ENCODE assay signal across 8 cellular contexts in genomic region chr17:42422958-42423712, GRCh38. TPM values are rescaled to one million over a fixed set of nuclear protein-coding genes. Genes with fewer than 3 reads are reported as not detected.
A peak's percentile ranks its signal among the peaks of the same experiment; 100 is the strongest.
DNase-seq lines count a peak whose midpoint lies in the region; ATAC-seq, FAIRE-seq and TF ChIP-seq lines count a peak whose summit lies in the region.

Gene CAVIN1, minus strand, starts transcription at chr17:42423256. Its CDS starts 159 bp downstream, at chr17:42423097.

- no peaks in the 10 kb centered on the region for H3K36me3 Mint-ChIP-seq in osteocyte (ENCODE audit: unreplicated experiment)

- peaks cover 21 to 33% of the 10 kb centered on the region in 2 experiments; a peak in 4 of 5 replicates for H3K4me1 ChIP-seq in K562 (replicated peaks in 1 of 2; ENCODE audit: control insufficient read depth in 2 of 2, insufficient read depth in 2 of 2, low read length in 2 of 2)

- peak within 1 kb of the TSS; percentile 64 for H3K4me3 ChIP-seq in K562

- peak; percentile 70 for DNase-seq in activated effector memory CD4-positive, alpha-beta T cell treated with anti-CD3 and anti-CD28 coated beads, Interleukin-2, amount 50 U/mL, for 16 hours
- DNase-seq in activated effector memory CD4-positive, alpha-beta T cell treated with Interleukin-2 at 50 U/mL for 16 hours, result no peak
- DNase-seq in NCI-H69 (lab: John Stamatoyannopoulos, UW) (peak; percentile 82), K562 (ENCODE audit: extremely low read depth in 1 of 4, low spot score in 3 of 4) (peak; percentile 93 to 99 (median 98)), left ventricle myocardium superior (peak; percentile 100), osteocyte (ENCODE audit: extremely low spot score, unreplicated experiment) (peak; percentile 99), COR-L47 (lab: John Stamatoyannopoulos, UW) (no peak)

- peaks cover 12% of the 10 kb centered on the region; the same call in 1 of the 2 replicates for H4K20me1 ChIP-seq in K562 (replicated peaks; ENCODE audit: control insufficient read depth, insufficient read depth, low read length)

- 2% methylated on average over 38 of the region's 58 CpGs for WGBS in K562 (ENCODE audit: insufficient coverage, low coverage, missing lambda C conversion rate)

- intact Hi-C loops in K562 (cut with micrococcal nuclease) (loop anchor here (2.0 kb wide), 1 partner anchor 36 kb away; the partner anchor contains the start of gene ATP6V0A1), left ventricle myocardium superior (cut with micrococcal nuclease) (loop anchor here (10.0 kb wide), 1 partner anchor 92 kb away; no protein-coding TSS in a partner anchor)

- no peaks in the 10 kb centered on the region for H3K27me3 ChIP-seq in K562 (ENCODE audit: control insufficient read depth in 2 of 2, insufficient read depth in 2 of 2, low read length in 2 of 2)

- POLR2A ChIA-PET in K562 (lab: Yijun Ruan, JAX), result interaction anchor here (0.6 to 2.2 kb wide), 16 partner anchors 8 to 359 kb away, joined by 3 to 10 read pairs (median 4); no protein-coding TSS in a partner anchor

- peak within 1 kb of the TSS; percentile 77 to 97 for H3K9ac ChIP-seq in K562 (ENCODE audit: insufficient read depth in 1 of 2, low read depth in 2 of 2, low read length in 2 of 2)

- H3K4me3 Mint-ChIP-seq in osteocyte (ENCODE audit: unreplicated experiment), result peak within 1 kb of the TSS; percentile 98

- H3K4me2 ChIP-seq in K562 (ENCODE audit: insufficient read depth, low read length), result peak within 1 kb of the TSS; percentile 93

- peak within 1 kb of the TSS; percentile 90 for H3K27ac Mint-ChIP-seq in osteocyte (ENCODE audit: unreplicated experiment)

- TF ChIP-seq CTCF in K562 (IDR thresholded peaks at IDR 0.05 in 2 of 3, conservative IDR thresholded peaks at IDR 0.05 in 1 of 3; ENCODE audit: insufficient read depth in 2 of 3, low read depth in 1 of 3, low read length in 3 of 3) (no peak), osteocyte (IDR thresholded peaks at IDR 0.05) (no peak)

- peak; percentile 59 for FAIRE-seq in K562 (lab: Jason Lieb, UNC)

- TF ChIP-seq POLR2A in K562 (conservative IDR thresholded peaks at IDR 0.05), result peak; percentile 88

- H3K27ac ChIP-seq in K562 (ENCODE audit: extremely low read depth, low read depth, low read length), result peak within 1 kb of the TSS; percentile 71

- peaks cover 46% of the 10 kb centered on the region for H3K4me1 Mint-ChIP-seq in osteocyte (ENCODE audit: unreplicated experiment)

- no TSS peak for BruUV-seq in K562 (replicated peaks; lab: Mats Ljungman, UMichigan)

- peaks cover 27% of the 10 kb centered on the region; the same call in 2 of the 3 replicates for H3K36me3 ChIP-seq in K562 (ENCODE audit: control insufficient read depth, insufficient read depth, low read length)

- H3K9me3 ChIP-seq in K562 (replicated peaks; ENCODE audit: control insufficient read depth, insufficient read depth, low read depth, low read length), result no peaks in the 10 kb centered on the region

- peaks cover 48% of the 10 kb centered on the region for H3K79me2 ChIP-seq in K562 (ENCODE audit: control insufficient read depth, insufficient read depth, low read length)

- TF ChIP-seq EP300 in K562 (IDR thresholded peaks at IDR 0.05; ENCODE audit: low read length), result no peak

- in situ Hi-C loops in K562 (cut with MboI), result loop anchor here (5.0 kb wide), 1 partner anchor 104 kb away; no protein-coding TSS in a partner anchor

- no peak for TF ChIP-seq RAD21 in K562 (CRISPR knock-in tag; conservative IDR thresholded peaks at IDR 0.05 in 1 of 2, IDR thresholded peaks at IDR 0.05 in 1 of 2)

- no peaks in the 10 kb centered on the region for H3K27me3 Mint-ChIP-seq in osteocyte (ENCODE audit: unreplicated experiment)

- no peaks in the 10 kb centered on the region for H3K9me1 ChIP-seq in K562 (ENCODE audit: control insufficient read depth, insufficient read depth, low read length)

- peak; percentile 88 for ATAC-seq in K562
- peak; percentile 90 for ATAC-seq in left ventricle myocardium superior
- no peak for ATAC-seq in GM21367 (IDR thresholded peaks at IDR 0.05; ENCODE audit: unreplicated experiment)

- CTCF ChIA-PET in K562 (lab: Yijun Ruan, JAX; ENCODE audit: low intra/inter-chr PET ratio), result no interaction called here

- H3K9me3 Mint-ChIP-seq in osteocyte (ENCODE audit: unreplicated experiment), result no peaks in the 10 kb centered on the region

- peak within 1 kb of the TSS; percentile 66 for H2AFZ ChIP-seq in K562 (ENCODE audit: low read depth, low read length)

TF ChIP-seq in K562, 482 proteins besides CTCF, POLR2A, EP300 and RAD21 (continues in another document):
- TF ChIP-seq ZNF518B (CRISPR knock-in tag; IDR thresholded peaks at IDR 0.05), result no peak
- no peak for TF ChIP-seq PTTG1 (tag; IDR thresholded peaks at IDR 0.05; ENCODE audit: low read depth)
- TF ChIP-seq ATF6 (CRISPR knock-in tag; IDR thresholded peaks at IDR 0.05), result 0 out of 2 replicates have a peak, but pooled peaks have one; percentile 60
- TF ChIP-seq NR4A1 (CRISPR knock-in tag; IDR thresholded peaks at IDR 0.05), result no peak
- 0 out of 2 replicates have a peak, but pooled peaks have one; percentile 32 for TF ChIP-seq NR4A1 (tag; IDR thresholded peaks at IDR 0.05)
- TF ChIP-seq MTA2 (IDR thresholded peaks at IDR 0.05; ENCODE audit: low read depth), result no peak
- no peak for TF ChIP-seq ZNF239 (CRISPR knock-in tag; IDR thresholded peaks at IDR 0.05)
- TF ChIP-seq SMARCE1 (IDR thresholded peaks at IDR 0.05), result 0 out of 2 replicates have a peak, but pooled peaks have one; percentile 33

RNA-seq across cellular contexts. Expression of gene CAVIN1, which starts in this region (rescaled TPM):
- total RNA-seq in K562 (2011; cell fraction: chromatin; rRNA removed; ENCODE audit: low replicate concordance), result 11.6 and 29.3 TPM in 2 replicates
- 22.9 and 29.9 TPM in 2 replicates for total RNA-seq in K562 (2011; cell fraction: nucleolus; rRNA removed)
- total RNA-seq in K562 (2011; cell fraction: nucleoplasm; rRNA removed), result 18.6 and 22.2 TPM in 2 replicates
- total RNA-seq in K562 (2014; rRNA removed), result 126 and 135 TPM in 2 replicates
- 56.1 and 57.8 TPM in 2 replicates for total RNA-seq in K562 (2014; rRNA removed; fragmentation: Illumina TruSeq; extraction: Trizol)
- 74.5 and 80.0 TPM in 2 replicates for total RNA-seq in K562 (2015; rRNA removed; fragmentation: Illumina TruSeq; extraction: Trizol)
- total RNA-seq in K562 (2021), result 143 and 162 TPM in 2 replicates
- polyA plus RNA-seq in K562 (2011; rRNA removed), result 44.6 and 60.0 TPM in 2 replicates
- 39.4 and 107 TPM in 2 replicates for polyA plus RNA-seq in K562 (2011; cell fraction: cytosol; rRNA removed)
- 8.0 and 16.1 TPM in 2 replicates for polyA plus RNA-seq in K562 (2011; cell fraction: nucleus; rRNA removed)
- 74.3 and 99.4 TPM in 2 replicates for polyA plus RNA-seq in K562 (2012)
- polyA plus RNA-seq in K562 (2014; fragmentation: Illumina TruSeq; extraction: Trizol), result 77.6 and 93.7 TPM in 2 replicates
- 1 to 10 TPM; 6.8 to 8.6 TPM for polyA plus RNA-seq in K562 (2014; fragmentation: Nextera tagmentation; extraction: Ambion mirVana)
- polyA plus RNA-seq in K562 (2014; rRNA removed), result 72.9 and 92.8 TPM in 2 replicates
- 34.7 and 64.3 TPM in 2 replicates for polyA minus RNA-seq in K562 (2011; rRNA and poly(A)+ RNA removed)
- 81.5 and 110 TPM in 2 replicates for polyA minus RNA-seq in K562 (2011; cell fraction: cytosol; rRNA and poly(A)+ RNA removed)
- 9.4 and 9.6 TPM in 2 replicates for polyA minus RNA-seq in K562 (2011; cell fraction: nucleus; rRNA and poly(A)+ RNA removed)
- 216 TPM for total RNA-seq in left ventricle myocardium superior
- 487 and 510 TPM in 2 replicates for total RNA-seq in osteocyte

Comparison
In these comparisons a context has a peak if more than half of its experiments do, and no peak if none do; other contexts are left out.
1. DNase-seq: peak in activated effector memory CD4-positive, alpha-beta T cell treated with anti-CD3 and anti-CD28 coated beads, Interleukin-2, amount 50 U/mL, for 16 hours (single experiment), NCI-H69 (single experiment), K562 (4 of 4), left ventricle myocardium superior (single experiment) and osteocyte (single experiment); none in activated effector memory CD4-positive, alpha-beta T cell treated with Interleukin-2 at 50 U/mL for 16 hours (single experiment) and COR-L47 (single experiment).